ENCODE assay signal across 2 cellular contexts in genomic region chr4:7133818-7134650, GRCh38.
TF ChIP-seq lines count a peak whose summit lies in the region.

No MANE protein-coding gene starts in this region.

TF ChIP-seq in GM12878, 131 proteins besides CTCF, POLR2A, EP300 and RAD21:
- TF ChIP-seq DPF2 (IDR thresholded peaks at IDR 0.05) = peak; percentile 66; the same call in 1 of the 2 replicates

TF ChIP-seq in HepG2, 621 proteins besides CTCF, POLR2A, EP300 and RAD21:
- TF ChIP-seq CHD4 (IDR thresholded peaks at IDR 0.05; ENCODE audit: borderline replicate concordance, low read length) (peak; percentile 84), ZKSCAN1 (IDR thresholded peaks at IDR 0.05; ENCODE audit: low read length) (peak; percentile 95)
